Comparison of ENCODE assay signal across 17 cellular contexts in genomic region chr3:36579746-36580145, GRCh38.
DNase-seq lines count a peak whose midpoint lies in the region; ATAC-seq and TF ChIP-seq lines count a peak whose summit lies in the region.
"Had no signal": no experiment of that assay in that cellular context is flagged by ENCODE, and none has a peak within 500 bp of the region (broad histone marks: within the 10 kb centered on the region; RNA-seq: fewer than 3 reads in every experiment).

No MANE protein-coding gene starts in this region.

- DNase-seq in DMS53 (lab: John Stamatoyannopoulos, UW) (peak; percentile 12), DMS53 treated with DMSO at 0.1 percent for 48 hours (lab: John Stamatoyannopoulos, UW; ENCODE audit: unreplicated experiment) (no peak), G401 (ENCODE audit: low spot score) (peak; percentile 8), adipocyte (ENCODE audit: low read depth) (peak; percentile 60), fibroblast of peridontal ligament (ENCODE audit: extremely low read depth) (peak; percentile 46), GM03348 (ENCODE audit: low spot score) (no peak), spleen (no peak)
- DNase-seq: Calu3; CD8-positive, alpha-beta T cell; GDM1; HCEC 1CT had no signal

- no peaks in the 10 kb centered on the region for H3K4me1 ChIP-seq in adipocyte (ENCODE audit: control insufficient read depth, insufficient read depth, low read length)
- H3K4me1 ChIP-seq in spleen, result no peaks in the 10 kb centered on the region
- H3K4me1 ChIP-seq: A549; BLaER1 treated with 17β-estradiol and CSF1 and Interleukin-3, amounts not matched to agents 10 nM and 100 nM had no signal

- H3K9me3 ChIP-seq in adipocyte (ENCODE audit: control insufficient read depth, low read length) (peaks cover 20% of the 10 kb centered on the region), spleen (peaks cover 0 to 55% (median 29%) of the 10 kb centered on the region in 8 donors)
- H3K9me3 ChIP-seq: A549 had no signal

- no peak overlapping the region for H3K27ac ChIP-seq in spleen
- H3K27ac ChIP-seq: 22Rv1; A549; BLaER1 treated with 17β-estradiol and CSF1 and Interleukin-3, amounts not matched to agents 10 nM and 100 nM had no signal

- no peak for TF ChIP-seq CTCF in spleen (IDR thresholded peaks at IDR 0.05 in 8 of 11, conservative IDR thresholded peaks at IDR 0.05 in 3 of 11)

- H3K36me3 ChIP-seq in adipocyte (ENCODE audit: control insufficient read depth, insufficient read depth, low read length, severe bottlenecking) (no peaks in the 10 kb centered on the region), spleen (no peaks in the 10 kb centered on the region)
- H3K36me3 ChIP-seq: BLaER1 treated with 17β-estradiol and CSF1 and Interleukin-3, amounts not matched to agents 10 nM and 100 nM had no signal

- ATAC-seq in HG02885 (IDR thresholded peaks at IDR 0.05; ENCODE audit: poor library complexity, unreplicated experiment), result no peak
- ATAC-seq: A549; CD8-positive, alpha-beta T cell; GM23338; HepG2 had no signal

- no peak for TF ChIP-seq POLR2A in spleen (IDR thresholded peaks at IDR 0.05)

- no peak overlapping the region for H3K9ac ChIP-seq in adipocyte (ENCODE audit: low read length)
- H3K9ac ChIP-seq: BLaER1 treated with 17β-estradiol and CSF1 and Interleukin-3, amounts not matched to agents 10 nM and 100 nM had no signal

- intact Hi-C loops in spleen (cut with DNase I; ENCODE audit: low total_unique reads), result no loop called here

- H3K4me3 ChIP-seq in adipocyte (ENCODE audit: low read length) (no peak overlapping the region), spleen (no peak overlapping the region)
- H3K4me3 ChIP-seq: A549; BLaER1 treated with 17β-estradiol and CSF1 and Interleukin-3, amounts not matched to agents 10 nM and 100 nM; GM23338 had no signal

- in situ Hi-C loops in G401 (cut with HindIII; ENCODE audit: low sequenced_read_pairs), result no loop called here

- 56 to 83% (median 63%) methylated on average over 1 of the region's 1 CpG for WGBS in spleen, 5 donors

- H3K27me3 ChIP-seq in adipocyte (replicated peaks; ENCODE audit: control insufficient read depth, insufficient read depth, low read length) (no peaks in the 10 kb centered on the region), spleen (replicated peaks in 1 of 7) (no peaks in the 10 kb centered on the region)
- H3K27me3 ChIP-seq: BLaER1 treated with 17β-estradiol and CSF1 and Interleukin-3, amounts not matched to agents 10 nM and 100 nM had no signal

Comparison
In these comparisons a context has a peak if more than half of its experiments do, and no peak if none do; other contexts are left out.
1. DNase-seq: peak in DMS53 (single experiment), G401 (single experiment), adipocyte (single experiment) and fibroblast of peridontal ligament (single experiment); none in DMS53 treated with DMSO at 0.1 percent for 48 hours (single experiment), GM03348 (single experiment) and spleen (single experiment).